ENCODE assay signal across 7 cellular contexts in the genomic region with DNA sequence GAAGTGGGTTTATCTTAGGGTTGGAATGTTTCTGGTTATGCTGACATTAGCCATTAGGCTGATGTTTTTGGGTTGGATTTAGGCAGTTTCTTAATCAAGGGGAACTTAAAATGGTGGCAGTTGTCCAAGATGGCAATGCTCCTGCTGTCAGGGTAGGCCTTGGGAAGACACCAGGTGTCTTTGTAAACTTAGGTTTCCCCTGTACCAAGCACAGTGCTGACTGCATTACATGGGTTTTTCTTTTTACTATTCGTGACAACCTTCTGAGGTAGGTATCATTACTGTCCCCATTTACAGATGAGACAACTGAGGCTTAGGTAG. TPM values are rescaled to one million over a fixed set of nuclear protein-coding genes. Genes with fewer than 3 reads are reported as not detected.
DNase-seq lines count a peak whose midpoint lies in the region; ATAC-seq lines count a peak whose summit lies in the region.

No MANE protein-coding gene starts in this region.

- H3K4me3 ChIP-seq in MG63 = peak overlapping the region; percentile 99

- H3K4me3 Mint-ChIP-seq in stimulated activated effector memory CD8-positive, alpha-beta T cell treated with anti-CD3 and anti-CD28 coated beads, Interleukin-12 subunit alpha, Interleukin-12 subunit beta, amount 100 ng/mL, for 72 hours = peak overlapping the region; percentile 84

- intact Hi-C loops in posterior cingulate gyrus (cut with DNase I) = loop anchor here (1.0 to 10.0 kb wide), 4 partner anchors 96 to 645 kb away; no protein-coding TSS in a partner anchor

- H3K4me1 Mint-ChIP-seq in stimulated activated effector memory CD8-positive, alpha-beta T cell treated with anti-CD3 and anti-CD28 coated beads, Interleukin-12 subunit alpha, Interleukin-12 subunit beta, amount 100 ng/mL, for 72 hours = peaks cover 57% of the 10 kb centered on the region

- peaks cover 25% of the 10 kb centered on the region for H3K36me3 Mint-ChIP-seq in stimulated activated effector memory CD8-positive, alpha-beta T cell treated with anti-CD3 and anti-CD28 coated beads, Interleukin-12 subunit alpha, Interleukin-12 subunit beta, amount 100 ng/mL, for 72 hours

- peak overlapping the region; percentile 92 for H3K27ac Mint-ChIP-seq in stimulated activated effector memory CD8-positive, alpha-beta T cell treated with anti-CD3 and anti-CD28 coated beads, Interleukin-12 subunit alpha, Interleukin-12 subunit beta, amount 100 ng/mL, for 72 hours

- H3K27me3 ChIP-seq in MG63 = no peaks in the 10 kb centered on the region

- DNase-seq in MG63 = no peak
- no peak for DNase-seq in stimulated activated effector memory CD8-positive, alpha-beta T cell treated with anti-CD3 and anti-CD28 coated beads, Interleukin-12 subunit alpha, Interleukin-12 subunit beta, amount 100 ng/mL, for 72 hours (ENCODE audit: low spot score in 2 of 2)
- no peak for DNase-seq in T-helper 9 cell
- DNase-seq in posterior cingulate gyrus = no peak
- no peak for DNase-seq in middle frontal gyrus (ENCODE audit: extremely low spot score, low spot score)

- peak; percentile 19 for ATAC-seq in GM21381 (IDR thresholded peaks at IDR 0.05; ENCODE audit: unreplicated experiment)
- ATAC-seq in esophagus mucosa = peak; percentile 0
- ATAC-seq in stimulated activated effector memory CD8-positive, alpha-beta T cell treated with anti-CD3 and anti-CD28 coated beads, Interleukin-12 subunit alpha, Interleukin-12 subunit beta, amount 100 ng/mL, for 72 hours = peak; percentile 1

- H3K9me3 Mint-ChIP-seq in stimulated activated effector memory CD8-positive, alpha-beta T cell treated with anti-CD3 and anti-CD28 coated beads, Interleukin-12 subunit alpha, Interleukin-12 subunit beta, amount 100 ng/mL, for 72 hours = no peaks in the 10 kb centered on the region

- no peaks in the 10 kb centered on the region for H3K9me3 ChIP-seq in MG63

- H3K36me3 ChIP-seq in MG63 = peaks cover 24% of the 10 kb centered on the region

RNA-seq across cellular contexts. Expression of gene ATG16L1, which starts 0.5 kb away (rescaled TPM):
- 24.4 and 33.2 TPM in 2 replicates for total RNA-seq in MG63 (2014; rRNA removed; shearing (Covaris generic); ENCODE audit: low replicate concordance)
- total RNA-seq in esophagus mucosa = 13.9 TPM

RNA-seq across cellular contexts. Expression of gene SAG, which starts 56.7 kb away (rescaled TPM):
- not detected in 2 replicates for total RNA-seq in MG63 (2014; rRNA removed; shearing (Covaris generic); ENCODE audit: low replicate concordance)
- not detected for total RNA-seq in esophagus mucosa
